In the genomic region with DNA sequence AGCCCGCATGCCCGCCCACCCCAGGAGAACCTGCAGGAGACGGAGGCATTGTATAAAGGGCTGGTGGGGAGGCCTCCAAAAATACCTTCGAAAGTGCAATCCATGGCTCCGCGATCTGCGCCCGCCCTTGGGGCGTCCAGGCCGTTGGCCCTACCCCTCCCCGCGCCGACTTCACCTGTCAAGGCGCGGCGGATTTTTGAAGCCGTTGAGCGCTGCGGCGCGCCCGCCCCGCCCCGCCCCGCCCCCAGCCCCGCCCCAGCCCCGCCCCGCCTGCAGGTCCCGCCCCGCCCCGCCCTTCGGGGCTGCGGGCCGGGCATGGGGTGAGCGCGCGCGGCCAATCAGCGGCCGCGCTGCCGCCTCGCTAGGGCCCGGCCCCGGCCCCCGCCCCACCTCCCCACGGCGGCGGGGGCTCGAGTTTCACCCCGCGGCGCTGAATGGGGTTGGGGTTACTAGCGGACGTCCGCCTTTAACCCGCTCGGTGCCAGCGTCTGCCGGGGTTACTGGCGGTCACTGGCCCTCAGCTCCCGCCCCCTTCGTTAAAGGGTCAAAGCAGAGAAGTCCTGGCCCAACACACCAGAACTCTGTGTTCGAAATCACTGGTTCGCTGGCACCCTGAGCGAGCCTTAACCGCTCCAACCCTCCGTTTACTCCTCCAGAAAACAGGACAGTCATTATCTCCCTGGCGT, we compare ENCODE assay signal across 8 cellular contexts. TPM values are rescaled to one million over a fixed set of nuclear protein-coding genes. Genes with fewer than 3 reads are reported as not detected.
A peak's percentile ranks its signal among the peaks of the same experiment; 100 is the strongest.
DNase-seq lines count a peak whose midpoint lies in the region; ATAC-seq lines count a peak whose summit lies in the region.

No MANE protein-coding gene starts in this region.

- H3K9ac ChIP-seq in mesendoderm (ENCODE audit: low read length): peak overlapping the region; percentile 65

- peaks cover 39% of the 10 kb centered on the region for H3K79me2 ChIP-seq in mesendoderm (ENCODE audit: control insufficient read depth, insufficient read depth, low read length)

- H3K27me3 Mint-ChIP-seq in CD4-positive, CD25-positive, alpha-beta regulatory T cell: no peaks in the 10 kb centered on the region
- H3K27me3 Mint-ChIP-seq in activated CD8-positive, alpha-beta T cell treated with anti-CD3 and anti-CD28 coated beads, Interleukin-2, amount 10 ng/mL, durations not matched to agents 7 days and 5 days (ENCODE audit: low read depth): no peaks in the 10 kb centered on the region

- H3K18ac ChIP-seq in mesendoderm (ENCODE audit: low read length): peak overlapping the region; percentile 72

- H2BK120ac ChIP-seq in mesendoderm (ENCODE audit: low read depth, low read length): no peak overlapping the region

- no peak overlapping the region for H3K23ac ChIP-seq in mesendoderm (ENCODE audit: low read length)

- WGBS in mesendoderm (ENCODE audit: extremely low coverage, insufficient coverage, low lambda C conversion rate): no CpG with 5 or more reads among the region's 69 CpGs

- peaks cover 67% of the 10 kb centered on the region for H3K4me1 ChIP-seq in CD4-positive, CD25-positive, alpha-beta regulatory T cell (ENCODE audit: control insufficient read depth, insufficient read depth, low read length, poor library complexity, severe bottlenecking)
- peaks cover 74% of the 10 kb centered on the region for H3K4me1 ChIP-seq in effector memory CD4-positive, alpha-beta T cell (ENCODE audit: control insufficient read depth, insufficient read depth, low read length, poor library complexity, severe bottlenecking)
- peaks cover 20% of the 10 kb centered on the region for H3K4me1 ChIP-seq in mesendoderm (ENCODE audit: control insufficient read depth, low read depth, low read length)

- peaks cover 4% of the 10 kb centered on the region for H3K36me3 Mint-ChIP-seq in CD4-positive, CD25-positive, alpha-beta regulatory T cell
- H3K36me3 Mint-ChIP-seq in activated CD8-positive, alpha-beta T cell treated with anti-CD3 and anti-CD28 coated beads, Interleukin-2, amount 10 ng/mL, durations not matched to agents 7 days and 5 days (ENCODE audit: low read depth): peaks cover 61% of the 10 kb centered on the region

- no peaks in the 10 kb centered on the region for H3K9me3 Mint-ChIP-seq in CD4-positive, CD25-positive, alpha-beta regulatory T cell
- no peaks in the 10 kb centered on the region for H3K9me3 Mint-ChIP-seq in activated CD8-positive, alpha-beta T cell treated with anti-CD3 and anti-CD28 coated beads, Interleukin-2, amount 10 ng/mL, durations not matched to agents 7 days and 5 days (ENCODE audit: insufficient read depth)

- POLR2A ChIA-PET in activated CD8-positive, alpha-beta T cell treated with anti-CD3 and anti-CD28 coated beads, Interleukin-2, amount 10 ng/mL, durations not matched to agents 7 days and 5 days (lab: Charles Lee): interaction anchor here (0.8 to 6.9 kb wide), 4 partner anchors 11 to 26 kb away, joined by 3 to 76 read pairs (median 20); partner anchors contain the start of gene SREBF1

- H3K27ac ChIP-seq in CD4-positive, CD25-positive, alpha-beta regulatory T cell (ENCODE audit: insufficient read depth, low read length, poor library complexity, severe bottlenecking): peak overlapping the region; percentile 88
- peak overlapping the region; percentile 87 for H3K27ac ChIP-seq in effector memory CD4-positive, alpha-beta T cell (ENCODE audit: insufficient read depth, low read length, poor library complexity, severe bottlenecking)
- peak overlapping the region; percentile 36 for H3K27ac ChIP-seq in mesendoderm (ENCODE audit: low read depth, low read length)

- H2BK5ac ChIP-seq in mesendoderm (ENCODE audit: low read length): peak overlapping the region; percentile 87

- peaks cover 0 to 87% (median 59%) of the 10 kb centered on the region in 4 donors for H3K4me1 Mint-ChIP-seq in CD4-positive, CD25-positive, alpha-beta regulatory T cell
- H3K4me1 Mint-ChIP-seq in activated CD8-positive, alpha-beta T cell treated with anti-CD3 and anti-CD28 coated beads, Interleukin-2, amount 10 ng/mL, durations not matched to agents 7 days and 5 days (ENCODE audit: low read depth): peaks cover 92% of the 10 kb centered on the region

- H3K9me3 ChIP-seq in CD4-positive, CD25-positive, alpha-beta regulatory T cell (ENCODE audit: control insufficient read depth in 2 of 2, low read length in 2 of 2): no peaks in the 10 kb centered on the region
- no peaks in the 10 kb centered on the region for H3K9me3 ChIP-seq in effector memory CD4-positive, alpha-beta T cell (ENCODE audit: control insufficient read depth, low read length)

- H3K4me2 ChIP-seq in mesendoderm (ENCODE audit: low read length): peak overlapping the region; percentile 66

- CTCF ChIA-PET in activated CD8-positive, alpha-beta T cell treated with anti-CD3 and anti-CD28 coated beads, Interleukin-2, amount 10 ng/mL, durations not matched to agents 7 days and 5 days (lab: Charles Lee): interaction anchor here (1.0 to 3.7 kb wide), 3 partner anchors 11 to 13 kb away, joined by 3 to 24 read pairs (median 3); partner anchors contain the start of gene SREBF1

- peak; percentile 90 for ATAC-seq in CD4-positive, CD25-positive, alpha-beta regulatory T cell (ENCODE audit: low read depth in 2 of 2)
- ATAC-seq in GM19324 (IDR thresholded peaks at IDR 0.05; ENCODE audit: low FRiP score, unreplicated experiment) (peak; percentile 79), HG03460 (IDR thresholded peaks at IDR 0.05; ENCODE audit: unreplicated experiment) (peak; percentile 74)
- ATAC-seq in activated CD8-positive, alpha-beta T cell treated with anti-CD3 and anti-CD28 coated beads, Interleukin-2, amount 10 ng/mL, durations not matched to agents 7 days and 5 days: peak; percentile 84

- peak overlapping the region; percentile 76 to 91 (median 86) for H3K4me3 Mint-ChIP-seq in CD4-positive, CD25-positive, alpha-beta regulatory T cell
- H3K4me3 Mint-ChIP-seq in activated CD8-positive, alpha-beta T cell treated with anti-CD3 and anti-CD28 coated beads, Interleukin-2, amount 10 ng/mL, durations not matched to agents 7 days and 5 days: peak overlapping the region; percentile 83

- H3K4me3 ChIP-seq in CD4-positive, CD25-positive, alpha-beta regulatory T cell (ENCODE audit: low read depth, low read length): peak overlapping the region; percentile 77
- peak overlapping the region; percentile 40 for H3K4me3 ChIP-seq in effector memory CD4-positive, alpha-beta T cell (ENCODE audit: insufficient read depth, low read depth, low read length, poor library complexity, severe bottlenecking)
- no peak overlapping the region for H3K4me3 ChIP-seq in mesendoderm (ENCODE audit: low read length)

- H4K5ac ChIP-seq in mesendoderm (ENCODE audit: low read length): no peak overlapping the region

- no peaks in the 10 kb centered on the region for H3K36me3 ChIP-seq in CD4-positive, CD25-positive, alpha-beta regulatory T cell (ENCODE audit: control insufficient read depth, insufficient read depth, low read length)
- peaks cover 5% of the 10 kb centered on the region for H3K36me3 ChIP-seq in effector memory CD4-positive, alpha-beta T cell (ENCODE audit: control insufficient read depth, insufficient read depth, low read length)
- H3K36me3 ChIP-seq in mesendoderm (ENCODE audit: control insufficient read depth, insufficient read depth, low read length): peaks cover 4% of the 10 kb centered on the region

- no peak overlapping the region for H2AK5ac ChIP-seq in mesendoderm (ENCODE audit: low read length)

- H4K8ac ChIP-seq in mesendoderm (ENCODE audit: low read depth, low read length): no peak overlapping the region

- DNase-seq in CD4-positive, CD25-positive, alpha-beta regulatory T cell: peak; percentile 73 to 91 (median 84)
- DNase-seq in NCI-H82 (lab: John Stamatoyannopoulos, UW) (peak; percentile 95), mesendoderm (peak; percentile 97)
- DNase-seq in activated CD8-positive, alpha-beta T cell treated with anti-CD3 and anti-CD28 coated beads, Interleukin-2, amount 10 ng/mL, durations not matched to agents 7 days and 5 days: peak; percentile 90
- DNase-seq in effector memory CD4-positive, alpha-beta T cell: peak; percentile 68 to 73 (median 72)
- peak; percentile 61 for DNase-seq in stimulated activated CD8-positive, alpha-beta memory T cell treated with anti-CD3 and anti-CD28 coated beads, Interleukin-12 subunit alpha, Interleukin-12 subunit beta, amount 100 ng/mL, for 4 hours (ENCODE audit: low read depth)

- peak overlapping the region; percentile 61 for H3K4ac ChIP-seq in mesendoderm (ENCODE audit: low read depth, low read length)

- H3K56ac ChIP-seq in mesendoderm (ENCODE audit: low read length): peak overlapping the region; percentile 89

- H3K27ac Mint-ChIP-seq in CD4-positive, CD25-positive, alpha-beta regulatory T cell: peak overlapping the region; percentile 71 to 96 (median 90)
- H3K27ac Mint-ChIP-seq in activated CD8-positive, alpha-beta T cell treated with anti-CD3 and anti-CD28 coated beads, Interleukin-2, amount 10 ng/mL, durations not matched to agents 7 days and 5 days: peak overlapping the region; percentile 91

- no peaks in the 10 kb centered on the region for H3K27me3 ChIP-seq in CD4-positive, CD25-positive, alpha-beta regulatory T cell (ENCODE audit: control insufficient read depth, insufficient read depth, low read length)
- no peaks in the 10 kb centered on the region for H3K27me3 ChIP-seq in effector memory CD4-positive, alpha-beta T cell (replicated peaks; ENCODE audit: control insufficient read depth, insufficient read depth, low read length, poor library complexity, severe bottlenecking)
- H3K27me3 ChIP-seq in mesendoderm (ENCODE audit: insufficient read depth, low read length, poor library complexity): no peaks in the 10 kb centered on the region

- no peak overlapping the region for H2BK15ac ChIP-seq in mesendoderm (replicated peaks; ENCODE audit: low read depth)

- H3K79me1 ChIP-seq in mesendoderm (ENCODE audit: low read length): peaks cover 34% of the 10 kb centered on the region

RNA-seq across cellular contexts. Expression of gene SREBF1, which starts 13.2 kb away (rescaled TPM):
- total RNA-seq in CD4-positive, CD25-positive, alpha-beta regulatory T cell: 141 TPM
- 1 to 10 TPM; 4.5 to 6.7 (median 6.0) TPM for polyA plus RNA-seq in CD4-positive, CD25-positive, alpha-beta regulatory T cell
- total RNA-seq in activated CD8-positive, alpha-beta T cell treated with anti-CD3 and anti-CD28 coated beads, Interleukin-2, amount 10 ng/mL, durations not matched to agents 7 days and 5 days: 100 to 1,000 TPM; 212 to 254 TPM
- 59.1 TPM for polyA plus RNA-seq in mesendoderm (2013, experiment 1 of 2)
- polyA plus RNA-seq in mesendoderm (2013, experiment 2 of 2): 55.4 TPM

Comparison
In these comparisons a context has a peak if more than half of its experiments do, and no peak if none do; other contexts are left out.
1. H3K27ac ChIP-seq: peak in every context shown above with its lines; median percentile 88 in CD4-positive, CD25-positive, alpha-beta regulatory T cell; 87 in effector memory CD4-positive, alpha-beta T cell; 36 in mesendoderm.